ENCODE assay signal across 9 cellular contexts in genomic region chr2:239751719-239752355, GRCh38.
DNase-seq lines count a peak whose midpoint lies in the region; ATAC-seq, FAIRE-seq and TF ChIP-seq lines count a peak whose summit lies in the region.
"Had no signal": no experiment of that assay in that cellular context is flagged by ENCODE, and none has a peak within 500 bp of the region (broad histone marks: within the 10 kb centered on the region; RNA-seq: fewer than 3 reads in every experiment).

No MANE protein-coding gene starts in this region.

- H3K4me1 ChIP-seq in GM12878 (ENCODE audit: control insufficient read depth, insufficient read depth, low read length) (no peaks in the 10 kb centered on the region), osteoblast (ENCODE audit: insufficient read depth, low read length) (no peaks in the 10 kb centered on the region)

- no peak for TF ChIP-seq CTCF in GM12878 (IDR thresholded peaks at IDR 0.05 in 2 of 3, conservative IDR thresholded peaks at IDR 0.05 in 1 of 3; ENCODE audit: control insufficient read depth in 2 of 3, extremely low read depth in 1 of 3, insufficient read depth in 1 of 3, low read depth in 3 of 3, low read length in 3 of 3)
- no peak for TF ChIP-seq CTCF in omental fat pad (IDR thresholded peaks at IDR 0.05)
- no peak for TF ChIP-seq CTCF in osteoblast (IDR thresholded peaks at IDR 0.05; ENCODE audit: extremely low read depth, low read depth, low read length)

- H3K9ac ChIP-seq in GM12878 (ENCODE audit: control insufficient read depth, insufficient read depth, low read length): no peak overlapping the region

- H3K4me2 ChIP-seq in GM12878 (ENCODE audit: control insufficient read depth, insufficient read depth) (no peak overlapping the region), osteoblast (ENCODE audit: insufficient read depth, low read length) (no peak overlapping the region)

- H3K9me3 ChIP-seq in T-helper 17 cell (ENCODE audit: control insufficient read depth, low read length, poor library complexity, severe bottlenecking) (no peaks in the 10 kb centered on the region), GM12878 (replicated peaks; ENCODE audit: control insufficient read depth, insufficient read depth, low read length) (no peaks in the 10 kb centered on the region), osteoblast (ENCODE audit: low read depth, low read length) (no peaks in the 10 kb centered on the region)

- ATAC-seq in T-helper 17 cell: peak; percentile 71
- peak; percentile 48 for ATAC-seq in GM12878
- ATAC-seq in omental fat pad (ENCODE audit: low FRiP score): peak; percentile 58
- no peak for ATAC-seq in HG03280 (IDR thresholded peaks at IDR 0.05; ENCODE audit: unreplicated experiment)
- ATAC-seq in HG02571 (IDR thresholded peaks at IDR 0.05; ENCODE audit: unreplicated experiment): no peak
- ATAC-seq in HG03139 (IDR thresholded peaks at IDR 0.05; ENCODE audit: unreplicated experiment): no peak

- no TSS peak for BruUV-seq in GM12878 (replicated peaks; lab: Mats Ljungman, UMichigan)

- POLR2A ChIA-PET in GM12878 (lab: Charles Lee): no interaction called here

- H3K36me3 Mint-ChIP-seq in T-helper 17 cell (ENCODE audit: low read depth): no peaks in the 10 kb centered on the region

- H3K27me3 ChIP-seq in GM12878 (replicated peaks in 1 of 2; ENCODE audit: control insufficient read depth in 2 of 2, insufficient read depth in 2 of 2, low read length in 1 of 2) (no peaks in the 10 kb centered on the region), osteoblast (ENCODE audit: insufficient read depth, low read length) (no peaks in the 10 kb centered on the region)

- no peak for TF ChIP-seq EP300 in GM12878 (IDR thresholded peaks at IDR 0.05; ENCODE audit: borderline replicate concordance in 1 of 2, control insufficient read depth in 1 of 2, low read depth in 2 of 2, low read length in 2 of 2)

- H3K27ac Mint-ChIP-seq in T-helper 17 cell: no peak overlapping the region

- no peaks in the 10 kb centered on the region for H3K27me3 Mint-ChIP-seq in T-helper 17 cell

- RAD21 ChIA-PET in GM12878 (lab: Charles Lee; ENCODE audit: unreplicated experiment): no interaction called here

- H3K36me3 ChIP-seq in GM12878 (ENCODE audit: control insufficient read depth in 2 of 2, insufficient read depth in 2 of 2, low read length in 1 of 2) (no peaks in the 10 kb centered on the region), osteoblast (ENCODE audit: insufficient read depth, low read length) (no peaks in the 10 kb centered on the region)

- DNase-seq in CD1c-positive myeloid dendritic cell (ENCODE audit: extremely low spot score) (peak; percentile 52), T-helper 17 cell (no peak), GM12878 (ENCODE audit: low read depth, low spot score) (no peak), omental fat pad (ENCODE audit: low spot score) (no peak), osteoblast (ENCODE audit: insufficient read length, low spot score, missing footprints) (no peak)
- DNase-seq: NCI-H345 had no signal

- peaks cover 9% of the 10 kb centered on the region for H3K4me1 Mint-ChIP-seq in T-helper 17 cell

- no peak for TF ChIP-seq POLR2A in GM12878 (IDR thresholded peaks at IDR 0.05; ENCODE audit: low read depth, low read length)

- intact Hi-C loops in GM12878 (cut with micrococcal nuclease; ENCODE audit: unreplicated experiment): no loop called here

- H3K27ac ChIP-seq in GM12878 (ENCODE audit: control insufficient read depth, insufficient read depth): no peak overlapping the region
- H3K27ac ChIP-seq in osteoblast (ENCODE audit: low read depth, low read length): no peak overlapping the region

- in situ Hi-C loops in GM12878 (cut with MboI): no loop called here

- H3K79me2 ChIP-seq in GM12878 (ENCODE audit: control insufficient read depth, insufficient read depth, low read length) (no peaks in the 10 kb centered on the region), osteoblast (ENCODE audit: insufficient read depth, low read length) (no peaks in the 10 kb centered on the region)

- SMC1A ChIA-PET in GM12878 (lab: Charles Lee; ENCODE audit: uncharacterized antibody, unreplicated experiment): interaction anchor here (0.6 kb wide), 1 partner anchor 110 kb away, joined by 3 read pairs; no protein-coding TSS in a partner anchor

- FAIRE-seq in GM12878 (lab: Jason Lieb, UNC): no peak

- WGBS in GM12878 (ENCODE audit: insufficient coverage, insufficient replicate concordance, low lambda C conversion rate, missing lambda C conversion rate): 33% methylated on average over 21 of the region's 23 CpGs

- H2AFZ ChIP-seq in GM12878 (ENCODE audit: control insufficient read depth, low read depth, low read length) (no peak overlapping the region), osteoblast (ENCODE audit: low read length) (no peak overlapping the region)

- no peak overlapping the region for H3K4me3 ChIP-seq in GM12878
- H3K4me3 ChIP-seq in osteoblast (ENCODE audit: insufficient read depth, low read length): no peak overlapping the region

- H4K20me1 ChIP-seq in GM12878 (ENCODE audit: control insufficient read depth, insufficient read depth) (no peaks in the 10 kb centered on the region), osteoblast (ENCODE audit: insufficient read depth, low read length) (no peaks in the 10 kb centered on the region)

- H3K4me3 Mint-ChIP-seq in T-helper 17 cell: peak overlapping the region; percentile 77

- no peak for TF ChIP-seq RAD21 in GM12878 (IDR thresholded peaks at IDR 0.05; ENCODE audit: insufficient read depth, low read depth, low read length)

- CTCF ChIA-PET in GM12878 (lab: Yijun Ruan, JAX): no interaction called here

TF ChIP-seq in GM12878, 131 proteins besides CTCF, POLR2A, EP300 and RAD21:
- TF ChIP-seq IKZF1 (conservative IDR thresholded peaks at IDR 0.05): 0 out of 2 replicates have a peak, but pooled peaks have one; percentile 33
- TF ChIP-seq RBBP5 (conservative IDR thresholded peaks at IDR 0.05): no peak

Comparison
In these comparisons a context has a peak if more than half of its experiments do, and no peak if none do; other contexts are left out.
1. ATAC-seq: peak in T-helper 17 cell (single experiment), GM12878 (single experiment) and omental fat pad (single experiment); none in HG03280 (single experiment), HG02571 (single experiment) and HG03139 (single experiment).